Comparison of ENCODE assay signal across 8 cellular contexts in the genomic region with DNA sequence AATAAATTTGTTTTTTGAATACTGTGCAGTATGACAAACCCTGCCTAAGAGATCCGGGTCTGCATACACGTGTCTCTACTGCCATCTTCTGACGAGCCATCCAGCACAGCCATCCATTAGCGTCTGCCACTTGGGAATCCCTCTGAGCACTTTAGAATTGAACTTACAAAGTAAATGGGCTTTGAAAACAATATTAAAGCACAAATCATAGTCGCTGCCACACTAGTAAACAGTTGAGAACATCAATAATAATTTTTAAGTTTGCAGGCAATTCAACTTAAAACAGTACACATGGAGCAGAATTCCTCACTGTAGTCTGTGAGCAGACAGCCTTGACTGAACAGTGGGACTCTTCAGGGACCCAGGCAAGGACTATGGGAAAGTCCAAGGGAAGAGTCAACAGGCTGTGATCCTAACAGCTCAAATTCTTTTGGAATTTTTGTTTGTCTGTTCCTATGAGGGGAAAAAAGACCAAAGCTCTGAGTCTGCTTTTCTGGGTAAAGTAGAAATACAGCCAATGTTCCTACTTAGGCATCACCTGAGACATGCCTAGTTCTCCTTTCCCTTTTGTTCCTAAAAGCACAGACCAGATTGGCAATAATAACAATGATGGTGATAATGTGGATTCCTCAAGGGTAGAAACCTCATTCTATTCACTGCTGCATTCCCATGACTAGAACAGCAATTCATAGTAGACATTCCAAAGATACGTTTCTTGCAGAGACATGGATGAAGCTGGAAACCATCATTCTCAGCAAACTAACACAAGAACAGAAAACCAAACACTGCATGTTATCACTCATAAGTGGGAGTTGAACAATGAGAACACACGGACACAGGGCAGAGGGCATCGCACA.
DNase-seq lines count a peak whose midpoint lies in the region; FAIRE-seq and TF ChIP-seq lines count a peak whose summit lies in the region.

No MANE protein-coding gene starts in this region.

- FAIRE-seq in H54 (lab: Jason Lieb, UNC), result peak; percentile 58

- TF ChIP-seq CTCF in GM12865 (IDR thresholded peaks at IDR 0.05; ENCODE audit: insufficient read depth, low read depth, low read length, missing control alignments) (peak; percentile 91), glutamatergic neuron (IDR thresholded peaks at IDR 0.05; ENCODE audit: partially characterized antibody, unreplicated experiment) (peak; percentile 51)

- intact Hi-C loops in posterior vena cava (cut with DNase I), result no loop called here

- DNase-seq in GM12865 (ENCODE audit: low read depth) (peak; percentile 84), H54 (ENCODE audit: insufficient read length, low spot score) (no peak), LHCN-M2 (ENCODE audit: low read depth) (peak; percentile 77), RPMI8226 (peak; percentile 75), glutamatergic neuron (peak; percentile 72), posterior vena cava (ENCODE audit: low spot score) (peak; percentile 86), 8988T (no peak)
- peak; percentile 46 for DNase-seq in activated naive CD4-positive, alpha-beta T cell treated with Interleukin-2 at 50 U/mL for 16 hours

- peaks cover 24% of the 10 kb centered on the region for H3K4me1 Mint-ChIP-seq in glutamatergic neuron (ENCODE audit: low read depth, unreplicated experiment)

- H3K4me3 Mint-ChIP-seq in glutamatergic neuron (ENCODE audit: unreplicated experiment), result no peak overlapping the region

- H3K9me3 Mint-ChIP-seq in glutamatergic neuron (ENCODE audit: unreplicated experiment), result peaks cover 3% of the 10 kb centered on the region

- H3K27ac Mint-ChIP-seq in glutamatergic neuron (ENCODE audit: unreplicated experiment), result no peak overlapping the region

- no peaks in the 10 kb centered on the region for H3K36me3 Mint-ChIP-seq in glutamatergic neuron (ENCODE audit: unreplicated experiment)

- no peak for TF ChIP-seq POLR2A in H54 (IDR thresholded peaks at IDR 0.05; ENCODE audit: low read depth, low read length)

- no peak overlapping the region for H3K4me3 ChIP-seq in GM12865 (ENCODE audit: low read depth, low read length)

- H3K27me3 Mint-ChIP-seq in glutamatergic neuron (ENCODE audit: unreplicated experiment), result peaks cover 4% of the 10 kb centered on the region

Comparison
In these comparisons a context has a peak if more than half of its experiments do, and no peak if none do; other contexts are left out.
1. DNase-seq: peak in GM12865 (single experiment), LHCN-M2 (single experiment), RPMI8226 (single experiment), activated naive CD4-positive, alpha-beta T cell treated with Interleukin-2 at 50 U/mL for 16 hours (single experiment), glutamatergic neuron (single experiment) and posterior vena cava (single experiment); none in H54 (single experiment) and 8988T (single experiment).